ENCODE assay signal across 10 cellular contexts in genomic region chr9:94031946-94032345, GRCh38. TPM values are rescaled to one million over a fixed set of nuclear protein-coding genes. Genes with fewer than 3 reads are reported as not detected.
DNase-seq lines count a peak whose midpoint lies in the region; ATAC-seq and TF ChIP-seq lines count a peak whose summit lies in the region.
"Had no signal": no experiment of that assay in that cellular context is flagged by ENCODE, and none has a peak within 500 bp of the region (broad histone marks: within the 10 kb centered on the region; RNA-seq: fewer than 3 reads in every experiment).

No MANE protein-coding gene starts in this region.

- POLR2A ChIA-PET in CD8-positive, alpha-beta T cell (lab: Charles Lee) = interaction anchor here (0.9 kb wide), 1 partner anchor 141 kb away, joined by 3 read pairs; no protein-coding TSS in a partner anchor

- no peaks in the 10 kb centered on the region for H3F3A ChIP-seq in neural cell (ENCODE audit: insufficient read depth, low read length, poor library complexity, severe bottlenecking)

- no peak for DNase-seq in CD8-positive, alpha-beta T cell
- DNase-seq in LHCN-M2 (ENCODE audit: low read depth) (peak; percentile 38), dorsolateral prefrontal cortex (no peak), NCI-H510A (lab: John Stamatoyannopoulos, UW) (no peak), adrenal gland (no peak), NCI-H526 treated with DMSO at 0.1 percent for 48 hours (lab: John Stamatoyannopoulos, UW) (no peak), COLO829 (ENCODE audit: low spot score) (no peak)
- DNase-seq: activated effector memory CD4-positive, alpha-beta T cell treated with Interleukin-2 at 50 U/mL for 16 hours; GOT3 had no signal

- no peak overlapping the region for H3K9ac ChIP-seq in neural cell (ENCODE audit: low read length)

- H3K27me3 ChIP-seq in CD8-positive, alpha-beta T cell (ENCODE audit: insufficient read depth, low read length) = no peaks in the 10 kb centered on the region
- no peaks in the 10 kb centered on the region for H3K27me3 ChIP-seq in dorsolateral prefrontal cortex
- no peaks in the 10 kb centered on the region for H3K27me3 ChIP-seq in neural cell (ENCODE audit: insufficient read depth, low read depth, low read length)
- H3K27me3 ChIP-seq in adrenal gland = no peaks in the 10 kb centered on the region

- no peak for TF ChIP-seq POLR2A in adrenal gland (IDR thresholded peaks at IDR 0.05)

- peaks cover 6% of the 10 kb centered on the region for H3K27me3 Mint-ChIP-seq in CD8-positive, alpha-beta T cell (ENCODE audit: low read depth)

- H3K79me2 ChIP-seq in neural cell (replicated peaks; ENCODE audit: insufficient read depth, low read length) = peaks cover 5% of the 10 kb centered on the region

- no peak for TF ChIP-seq CTCF in CD8-positive, alpha-beta T cell (IDR thresholded peaks at IDR 0.05)
- TF ChIP-seq CTCF in dorsolateral prefrontal cortex (IDR thresholded peaks at IDR 0.05 in 54 of 56, conservative IDR thresholded peaks at IDR 0.05 in 2 of 56; ENCODE audit: low read depth in 1 of 56, partially characterized antibody in 56 of 56) (no peak), neural cell (IDR thresholded peaks at IDR 0.05; ENCODE audit: poor library complexity, severe bottlenecking) (no peak), adrenal gland (IDR thresholded peaks at IDR 0.05) (no peak)

- H3K4me3 Mint-ChIP-seq in CD8-positive, alpha-beta T cell = peak overlapping the region; percentile 100

- ATAC-seq in CD8-positive, alpha-beta T cell = no peak

- CTCF ChIA-PET in CD8-positive, alpha-beta T cell (lab: Charles Lee) = interaction anchor here (0.7 to 2.8 kb wide), 3 partner anchors 9 to 66 kb away, joined by 3 to 9 read pairs (median 5); no protein-coding TSS in a partner anchor

- H3K4me2 ChIP-seq in neural cell (ENCODE audit: low read length) = no peak overlapping the region

- no peaks in the 10 kb centered on the region for H3K9me3 ChIP-seq in CD8-positive, alpha-beta T cell (ENCODE audit: low read length)
- H3K9me3 ChIP-seq in neural cell (ENCODE audit: low read length) (no peaks in the 10 kb centered on the region), adrenal gland (replicated peaks in 1 of 3) (no peaks in the 10 kb centered on the region)

- intact Hi-C loops in CD8-positive, alpha-beta T cell (cut with DNase I, micrococcal nuclease) = loop anchor here in 1 of 2 experiments (2.0 kb wide), 1 partner anchor 227 kb away; the partner anchor contains the start of gene ZNF169
- intact Hi-C loops in dorsolateral prefrontal cortex (cut with DNase I) = loop anchor here in 1 of 2 donors (10.0 kb wide), 2 partner anchors 53 to 133 kb away; partner anchors contain the start of gene PTPDC1
- intact Hi-C loops in adrenal gland (cut with DNase I) = no loop called here

- no peaks in the 10 kb centered on the region for H3K9me2 ChIP-seq in neural cell (ENCODE audit: insufficient read depth, low read length)

- H3K4me3 ChIP-seq in CD8-positive, alpha-beta T cell (ENCODE audit: low read depth, low read length) = no peak overlapping the region
- H3K4me3 ChIP-seq in dorsolateral prefrontal cortex = peak overlapping the region in 48 of 59 donors; percentile 74 to 99 (median 90)
- H3K4me3 ChIP-seq in neural cell (ENCODE audit: low read length) = peak overlapping the region; percentile 88
- H3K4me3 ChIP-seq in adrenal gland = peak overlapping the region in 1 of 4 donors; percentile 88

- no peak overlapping the region for H2AFZ ChIP-seq in neural cell (ENCODE audit: low read depth, low read length)

- H3K4me1 Mint-ChIP-seq in CD8-positive, alpha-beta T cell (ENCODE audit: low read depth) = peaks cover 23% of the 10 kb centered on the region

- no peak for TF ChIP-seq RAD21 in neural cell (conservative IDR thresholded peaks at IDR 0.05)

- H3K27ac Mint-ChIP-seq in CD8-positive, alpha-beta T cell = no peak overlapping the region

- no peaks in the 10 kb centered on the region for H4K20me1 ChIP-seq in neural cell (ENCODE audit: insufficient read depth)

- no peaks in the 10 kb centered on the region for H3K36me3 ChIP-seq in CD8-positive, alpha-beta T cell (ENCODE audit: insufficient read depth, low read length)
- H3K36me3 ChIP-seq in neural cell (ENCODE audit: insufficient read depth, low read length) = no peaks in the 10 kb centered on the region
- no peaks in the 10 kb centered on the region for H3K36me3 ChIP-seq in adrenal gland (replicated peaks in 1 of 2)

- peaks cover 7% of the 10 kb centered on the region for H3K4me1 ChIP-seq in CD8-positive, alpha-beta T cell (ENCODE audit: insufficient read depth, low read length)
- H3K4me1 ChIP-seq in adrenal gland (replicated peaks in 1 of 2) = peaks cover 5 to 13% of the 10 kb centered on the region in 2 donors

- peaks cover 6% of the 10 kb centered on the region for H3K36me3 Mint-ChIP-seq in CD8-positive, alpha-beta T cell

- H3K9me3 Mint-ChIP-seq in CD8-positive, alpha-beta T cell = no peaks in the 10 kb centered on the region

- WGBS in adrenal gland, 4 donors = 63 to 85% (median 81%) methylated on average over 3 of the region's 3 CpGs

- no peak for TF ChIP-seq EP300 in neural cell (conservative IDR thresholded peaks at IDR 0.05; ENCODE audit: poor library complexity, severe bottlenecking)

- H3K27ac ChIP-seq in CD8-positive, alpha-beta T cell (ENCODE audit: low read depth, low read length) = no peak overlapping the region
- no peak overlapping the region for H3K27ac ChIP-seq in dorsolateral prefrontal cortex
- no peak overlapping the region for H3K27ac ChIP-seq in neural cell (ENCODE audit: low read length)
- H3K27ac ChIP-seq in adrenal gland = no peak overlapping the region

TF ChIP-seq in neural cell, 6 proteins besides CTCF, POLR2A, EP300 and RAD21:
- no peak for TF ChIP-seq TAF1 (IDR thresholded peaks at IDR 0.05; ENCODE audit: low read depth)
- no peak for TF ChIP-seq MXI1 (conservative IDR thresholded peaks at IDR 0.05; ENCODE audit: poor library complexity, severe bottlenecking)
- no peak for TF ChIP-seq POLR2AphosphoS5 (IDR thresholded peaks at IDR 0.05)
- TF ChIP-seq EZH2 (IDR thresholded peaks at IDR 0.05; ENCODE audit: borderline replicate concordance, insufficient read depth, low read length, poor library complexity, severe bottlenecking) = no peak
- TF ChIP-seq SMC3 (conservative IDR thresholded peaks at IDR 0.05; ENCODE audit: poor library complexity) = no peak
- TF ChIP-seq, protein P1, sequence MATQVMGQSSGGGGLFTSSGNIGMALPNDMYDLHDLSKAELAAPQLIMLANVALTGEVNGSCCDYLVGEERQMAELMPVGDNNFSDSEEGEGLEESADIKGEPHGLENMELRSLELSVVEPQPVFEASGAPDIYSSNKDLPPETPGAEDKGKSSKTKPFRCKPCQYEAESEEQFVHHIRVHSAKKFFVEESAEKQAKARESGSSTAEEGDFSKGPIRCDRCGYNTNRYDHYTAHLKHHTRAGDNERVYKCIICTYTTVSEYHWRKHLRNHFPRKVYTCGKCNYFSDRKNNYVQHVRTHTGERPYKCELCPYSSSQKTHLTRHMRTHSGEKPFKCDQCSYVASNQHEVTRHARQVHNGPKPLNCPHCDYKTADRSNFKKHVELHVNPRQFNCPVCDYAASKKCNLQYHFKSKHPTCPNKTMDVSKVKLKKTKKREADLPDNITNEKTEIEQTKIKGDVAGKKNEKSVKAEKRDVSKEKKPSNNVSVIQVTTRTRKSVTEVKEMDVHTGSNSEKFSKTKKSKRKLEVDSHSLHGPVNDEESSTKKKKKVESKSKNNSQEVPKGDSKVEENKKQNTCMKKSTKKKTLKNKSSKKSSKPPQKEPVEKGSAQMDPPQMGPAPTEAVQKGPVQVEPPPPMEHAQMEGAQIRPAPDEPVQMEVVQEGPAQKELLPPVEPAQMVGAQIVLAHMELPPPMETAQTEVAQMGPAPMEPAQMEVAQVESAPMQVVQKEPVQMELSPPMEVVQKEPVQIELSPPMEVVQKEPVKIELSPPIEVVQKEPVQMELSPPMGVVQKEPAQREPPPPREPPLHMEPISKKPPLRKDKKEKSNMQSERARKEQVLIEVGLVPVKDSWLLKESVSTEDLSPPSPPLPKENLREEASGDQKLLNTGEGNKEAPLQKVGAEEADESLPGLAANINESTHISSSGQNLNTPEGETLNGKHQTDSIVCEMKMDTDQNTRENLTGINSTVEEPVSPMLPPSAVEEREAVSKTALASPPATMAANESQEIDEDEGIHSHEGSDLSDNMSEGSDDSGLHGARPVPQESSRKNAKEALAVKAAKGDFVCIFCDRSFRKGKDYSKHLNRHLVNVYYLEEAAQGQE (IDR thresholded peaks at IDR 0.05; ENCODE audit: borderline replicate concordance) = no peak

RNA-seq across cellular contexts. Expression of gene PTPDC1, which starts 52.3 kb away (rescaled TPM):
- 1 to 10 TPM; 2.1 to 2.2 TPM for total RNA-seq in CD8-positive, alpha-beta T cell
- total RNA-seq in LHCN-M2 (2014; rRNA removed) (11.5 and 13.6 TPM in 2 replicates), dorsolateral prefrontal cortex (10 to 100 TPM; 15.0 to 85.4 (median 26.8) TPM), adrenal gland (10 to 100 TPM in 3 of 8 donors, 1 to 10 TPM in 5; 6.0 to 19.4 (median 8.8) TPM)
- 2.3 TPM for polyA plus RNA-seq in LHCN-M2 (2012)
- polyA plus RNA-seq in neural cell (23.7 and 27.8 TPM in 2 replicates), adrenal gland (10 to 100 TPM in 1 of 3 donors, 1 to 10 TPM in 2; 5.1 to 11.8 (median 10.0) TPM)
- 49.9 and 58.2 TPM in 2 replicates for polyA minus RNA-seq in neural cell
